Comparison of ENCODE assay signal across 9 cellular contexts in genomic region chr1:215357901-215358300, GRCh38.
"Had no signal": no experiment of that assay in that cellular context is flagged by ENCODE, and none has a peak within 500 bp of the region (broad histone marks: within the 10 kb centered on the region; RNA-seq: fewer than 3 reads in every experiment).

No MANE protein-coding gene starts in this region.

- DNase-seq: GM23248, GOT3, H7, HFFc6, IMR-90 had no signal

- H3K4me3 Mint-ChIP-seq: HFFc6 had no signal

- H2AFZ ChIP-seq: GM23248 had no signal

- H3K9me3 Mint-ChIP-seq: HFFc6 had no signal

- H3K9me3 ChIP-seq: HAP-1 had no signal

- H3K9ac ChIP-seq: GM23248 had no signal

- H3K27ac ChIP-seq: GM23248 had no signal

- H3K36me3 ChIP-seq: HAP-1 had no signal

- H3K27ac Mint-ChIP-seq: HFFc6 had no signal

- ATAC-seq: HCT116, K562 had no signal

- H3K4me3 ChIP-seq: GM23248, HAP-1, K562 had no signal

- FAIRE-seq: HTR-8/SVneo, K562 had no signal

- H3K4me1 ChIP-seq: HAP-1 had no signal
